In the genomic region with DNA sequence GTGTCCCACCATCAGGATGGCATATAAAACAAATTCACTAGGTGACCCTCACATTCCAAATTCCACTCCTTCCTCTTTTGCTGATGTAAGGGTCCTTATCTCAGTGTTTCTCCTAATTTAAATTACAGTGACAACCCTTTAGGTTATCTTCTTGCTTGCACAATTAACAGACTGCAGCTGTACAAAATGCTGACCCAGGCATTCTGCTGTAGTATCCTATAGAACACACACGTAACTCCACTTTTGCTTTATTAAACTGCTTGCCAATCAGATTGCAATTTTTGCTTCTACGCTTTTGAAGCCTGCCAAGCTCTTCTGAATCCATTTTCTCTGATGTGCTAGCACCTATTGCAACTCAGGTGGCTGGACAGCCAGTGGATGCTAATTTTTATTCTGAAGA, we compare ENCODE assay signal across 24 cellular contexts.
"Had no signal": no experiment of that assay in that cellular context is flagged by ENCODE, and none has a peak within 500 bp of the region (broad histone marks: within the 10 kb centered on the region; RNA-seq: fewer than 3 reads in every experiment).

No MANE protein-coding gene starts in this region.

- H3K4me1 ChIP-seq: left ventricle myocardium inferior, right atrium auricular region, stomach, testis, thyroid gland, upper lobe of right lung had no signal

- H3K4me2 ChIP-seq: hepatocyte had no signal

- H3K4me3 ChIP-seq: hepatocyte, left ventricle myocardium inferior, lung, mucosa of descending colon, ovary, right atrium auricular region, skin epidermis, stomach, testis, thyroid gland, upper lobe of right lung had no signal

- DNase-seq: islet precursor cell; left ventricle myocardium inferior; midbrain; mucosa of descending colon; naive thymus-derived CD4-positive, alpha-beta T cell; ovary; stimulated activated CD4-positive, alpha-beta T cell treated with anti-CD3 and anti-CD28 coated beads, Interleukin-12 subunit alpha, Interleukin-12 subunit beta, amount 100 ng/mL, for 4 hours; stimulated activated CD4-positive, alpha-beta T cell treated with anti-CD3 and anti-CD28 coated beads, Interleukin-15, amount 100 ng/mL, for 24 hours; stimulated activated CD4-positive, alpha-beta T cell treated with anti-CD3 and anti-CD28 coated beads, Interleukin-2, amount 100 ng/mL, for 24 hours; stimulated activated CD4-positive, alpha-beta T cell treated with anti-CD3 and anti-CD28 coated beads, Interleukin-4, amount 100 ng/mL, for 1 hour; stimulated activated naive B cell treated with anti-CD40 and anti-IgM and Interleukin-4, amounts not matched to agents 10 μg/mL and 1 μg/mL and 100 μg/mL, for 72 hours; stimulated activated naive CD8-positive, alpha-beta T cell treated with anti-CD3 and anti-CD28 coated beads, Interleukin-15, Interleukin-2, amounts not matched to agents 100 U/mL and 50 U/mL, for 24 hours; stomach; testis; thyroid gland; trophoblast cell; upper lobe of right lung had no signal

- H3K9me3 ChIP-seq: left ventricle myocardium inferior, mucosa of descending colon, ovary, right atrium auricular region, stomach, testis, thyroid gland, upper lobe of right lung had no signal

- H3K27me3 ChIP-seq: hepatocyte, ovary, right atrium auricular region, stomach, testis, thyroid gland, upper lobe of right lung had no signal

- H3K27ac ChIP-seq: hepatocyte, left ventricle myocardium inferior, ovary, right atrium auricular region, skin epidermis, stomach, testis, thyroid gland, upper lobe of right lung had no signal

- H2AFZ ChIP-seq: hepatocyte had no signal

- H3K79me2 ChIP-seq: hepatocyte had no signal

- FAIRE-seq: urothelium cell line had no signal

- ATAC-seq: mucosa of descending colon; naive thymus-derived CD4-positive, alpha-beta T cell; natural killer cell treated with Interleukin-12 subunit alpha and Interleukin-12 subunit beta and Interleukin-15 and Interleukin-18, amount 100 ng/mL, for 72 hours; sciatic nerve; stimulated activated naive B cell treated with anti-CD40 and anti-IgM and Interleukin-4, amounts not matched to agents 10 μg/mL and 1 μg/mL and 100 μg/mL, for 72 hours; stimulated activated naive CD8-positive, alpha-beta T cell treated with anti-CD3 and anti-CD28 coated beads, Interleukin-15, Interleukin-2, amounts not matched to agents 100 U/mL and 50 U/mL, for 24 hours; upper lobe of right lung had no signal

- H3K36me3 ChIP-seq: left ventricle myocardium inferior, ovary, right atrium auricular region, stomach, thyroid gland, upper lobe of right lung had no signal
